ENCODE assay signal across 12 cellular contexts in genomic region chr10:122258136-122259074, GRCh38. TPM values are rescaled to one million over a fixed set of nuclear protein-coding genes. Genes with fewer than 3 reads are reported as not detected.
DNase-seq lines count a peak whose midpoint lies in the region; ATAC-seq and TF ChIP-seq lines count a peak whose summit lies in the region.
"Had no signal": no experiment of that assay in that cellular context is flagged by ENCODE, and none has a peak within 500 bp of the region (broad histone marks: within the 10 kb centered on the region; RNA-seq: fewer than 3 reads in every experiment).

No MANE protein-coding gene starts in this region.

- peaks cover 8% of the 10 kb centered on the region for H3K9me3 Mint-ChIP-seq in CD4-positive, alpha-beta T cell

- no peak overlapping the region for H3K4me3 Mint-ChIP-seq in CD4-positive, alpha-beta T cell

- H3K4me1 Mint-ChIP-seq in CD4-positive, alpha-beta T cell (ENCODE audit: low read depth) = no peaks in the 10 kb centered on the region

- no peak overlapping the region for H3K27ac Mint-ChIP-seq in CD4-positive, alpha-beta T cell
- H3K27ac Mint-ChIP-seq: activated T-helper 2 cell treated with anti-CD3 and anti-CD28 coated beads, Interferon-gamma antibody, Interleukin-2, Interleukin-4, amounts not matched to agents 10 μg/mL and 5 μg/mL and 100 μg/mL, durations not matched to agents 14 hours and 24 hours and 36 hours had no signal

- H3K4me3 ChIP-seq in AG04450 (ENCODE audit: low read depth, low read length) (no peak overlapping the region), foreskin fibroblast (ENCODE audit: low read depth in 1 of 2, low read length in 2 of 2) (no peak overlapping the region)

- H3K27me3 ChIP-seq in AG04450 (ENCODE audit: control insufficient read depth, insufficient read depth, low read length) = no peaks in the 10 kb centered on the region
- peaks cover 3% of the 10 kb centered on the region for H3K27me3 ChIP-seq in CD4-positive, alpha-beta T cell (ENCODE audit: control insufficient read depth, insufficient read depth, low read length)

- TF ChIP-seq CTCF in AG04450 (IDR thresholded peaks at IDR 0.05; ENCODE audit: low read depth, low read length) (no peak), foreskin fibroblast (IDR thresholded peaks at IDR 0.05; ENCODE audit: low read depth, low read length) (no peak)
- no peak for TF ChIP-seq CTCF in CD4-positive, alpha-beta T cell (IDR thresholded peaks at IDR 0.05)

- intact Hi-C loops in CD4-positive, alpha-beta T cell (cut with DNase I, micrococcal nuclease) = no loop called here

- peak overlapping the region; percentile 48 for H3K27ac ChIP-seq in AG04450 (ENCODE audit: low read depth, low read length)
- no peak overlapping the region for H3K27ac ChIP-seq in CD4-positive, alpha-beta T cell (ENCODE audit: low read depth, low read length)

- H3K36me3 Mint-ChIP-seq in CD4-positive, alpha-beta T cell (ENCODE audit: low read depth) = no peaks in the 10 kb centered on the region

- H3K9me3 ChIP-seq in AG04450 (ENCODE audit: control insufficient read depth, insufficient read depth, low read length) = no peaks in the 10 kb centered on the region; the same call in 1 of the 2 replicates
- H3K9me3 ChIP-seq in CD4-positive, alpha-beta T cell (ENCODE audit: control insufficient read depth, low read length) = peaks cover 9% of the 10 kb centered on the region

- DNase-seq in AG04450 (ENCODE audit: low read depth, low spot score) (peak; percentile 34), M059J (ENCODE audit: low read depth) (peak; percentile 59), foreskin fibroblast (peak; percentile 12 to 16), myocyte (ENCODE audit: low read depth) (peak; percentile 81), NCI-H524 (lab: John Stamatoyannopoulos, UW) (no peak), DMS 273 (lab: John Stamatoyannopoulos, UW; ENCODE audit: unreplicated experiment) (no peak), NCI-H774 (lab: John Stamatoyannopoulos, UW) (no peak)
- no peak for DNase-seq in CD4-positive, alpha-beta T cell
- DNase-seq: NCI-H2029 had no signal

- POLR2A ChIA-PET in AG04450 (lab: Yijun Ruan, JAX) = interaction anchor here (0.6 to 0.7 kb wide), 3 partner anchors 98 to 170 kb away, joined by 4 to 7 read pairs (median 4); no protein-coding TSS in a partner anchor
- POLR2A ChIA-PET in CD4-positive, alpha-beta T cell (lab: Charles Lee) = no interaction called here

- ATAC-seq in CD4-positive, alpha-beta T cell (ENCODE audit: poor library complexity) = no peak
- ATAC-seq: activated CD4-positive, CD25-positive, alpha-beta regulatory T cell treated with anti-CD3 and anti-CD28 coated beads, Interleukin-2, amount 50 U/mL, for 24 hours had no signal

- H3K27me3 Mint-ChIP-seq in CD4-positive, alpha-beta T cell = peaks cover 33% of the 10 kb centered on the region

- CTCF ChIA-PET in AG04450 (lab: Charles Lee) = interaction anchor here (0.6 to 5.8 kb wide), 6 partner anchors 10 to 372 kb away, joined by 3 to 41 read pairs (median 4); partner anchors contain the start of gene BTBD16
- CTCF ChIA-PET in CD4-positive, alpha-beta T cell (lab: Charles Lee) = no interaction called here

RNA-seq across cellular contexts. Expression of gene BTBD16, which starts 12.7 kb away (rescaled TPM):
- polyA plus RNA-seq in AG04450 (2011; rRNA removed) = not detected in 2 replicates
- polyA minus RNA-seq in AG04450 (2011; rRNA and poly(A)+ RNA removed) = not detected in 2 replicates
- total RNA-seq in M059J (2014; rRNA removed; shearing (Covaris generic)) = 0.05 TPM in 1 of 2 replicates, not detected in the other
- 1.2 TPM in 1 of 2 replicates, not detected in the other for total RNA-seq in myocyte
- polyA plus RNA-seq in myocyte (2012) = 0.09 TPM
- not detected for total RNA-seq in CD4-positive, alpha-beta T cell
- total RNA-seq: activated T-helper 2 cell treated with anti-CD3 and anti-CD28 coated beads, Interferon-gamma antibody, Interleukin-2, Interleukin-4, amounts not matched to agents 10 μg/mL and 5 μg/mL and 100 μg/mL, durations not matched to agents 14 hours and 24 hours and 36 hours had no signal
- polyA plus RNA-seq: BJ had no signal

Comparison
In these comparisons a context has a peak if more than half of its experiments do, and no peak if none do; other contexts are left out.
1. DNase-seq: peak in AG04450 (single experiment), M059J (single experiment), foreskin fibroblast (2 of 2) and myocyte (single experiment); none in NCI-H524 (0 of 2), DMS 273 (single experiment), CD4-positive, alpha-beta T cell (0 of 10) and NCI-H774 (single experiment).